ENCODE assay signal across 11 cellular contexts in the genomic region with DNA sequence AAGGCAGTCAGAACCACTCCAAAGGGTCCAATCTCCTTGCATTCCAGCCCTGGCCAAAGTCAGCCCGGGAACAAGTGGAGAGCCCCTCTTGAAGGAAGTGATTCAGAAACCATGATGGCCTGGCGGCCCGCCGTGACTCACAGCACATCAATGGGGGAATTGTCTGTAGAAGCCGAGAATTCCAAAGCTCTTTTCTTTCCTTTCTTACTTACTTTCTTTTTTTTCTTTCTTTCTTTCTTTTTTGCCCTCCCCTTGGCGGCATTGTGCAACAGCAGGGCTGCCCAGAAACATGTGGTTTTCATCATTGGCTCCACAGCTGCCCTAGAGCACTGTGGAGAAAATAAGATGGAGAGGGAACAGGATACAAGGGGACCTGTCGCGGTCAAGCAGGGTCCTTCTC.
DNase-seq lines count a peak whose midpoint lies in the region; TF ChIP-seq lines count a peak whose summit lies in the region.
"Had no signal": no experiment of that assay in that cellular context is flagged by ENCODE, and none has a peak within 500 bp of the region (broad histone marks: within the 10 kb centered on the region; RNA-seq: fewer than 3 reads in every experiment).

No MANE protein-coding gene starts in this region.

- no peaks in the 10 kb centered on the region for H3K9me3 ChIP-seq in neural progenitor cell (ENCODE audit: low read depth)
- H3K9me3 ChIP-seq: HAP-1 had no signal

- TF ChIP-seq CTCF in neural progenitor cell (IDR thresholded peaks at IDR 0.05), result no peak

- no peak overlapping the region for H3K27ac Mint-ChIP-seq in neural progenitor cell
- H3K27ac Mint-ChIP-seq: B cell; T-helper 1 cell treated with Interleukin-12 subunit alpha and Interleukin-12 subunit beta and Interleukin-4 antibody, amounts not matched to agents 30 μg/mL and 1 μg/mL, for 36 hours had no signal

- H3K27me3 ChIP-seq in ACC112 (ENCODE audit: insufficient read depth, low read length), result no peaks in the 10 kb centered on the region
- no peaks in the 10 kb centered on the region for H3K27me3 ChIP-seq in neural progenitor cell

- H3K4me3 ChIP-seq in ACC112 (ENCODE audit: low read depth, low read length) (peak overlapping the region; percentile 47; the same call in 1 of the 2 replicates), neural progenitor cell (no peak overlapping the region)
- H3K4me3 ChIP-seq: HAP-1 had no signal

- no peaks in the 10 kb centered on the region for H3F3A ChIP-seq in neural progenitor cell (ENCODE audit: low read depth)

- H3K36me3 ChIP-seq in ACC112 (ENCODE audit: insufficient read depth, low read length) (no peaks in the 10 kb centered on the region), neural progenitor cell (no peaks in the 10 kb centered on the region)
- H3K36me3 ChIP-seq: HAP-1 had no signal

- H3K79me2 ChIP-seq in ACC112 (ENCODE audit: control insufficient read depth, insufficient read depth, low read length, unreplicated experiment), result no peaks in the 10 kb centered on the region
- no peaks in the 10 kb centered on the region for H3K79me2 ChIP-seq in neural progenitor cell (ENCODE audit: low read depth)

- H3K4me1 ChIP-seq in ACC112 (ENCODE audit: control insufficient read depth, insufficient read depth, low read length, unreplicated experiment), result peaks cover 17% of the 10 kb centered on the region
- peaks cover 10% of the 10 kb centered on the region for H3K4me1 ChIP-seq in neural progenitor cell
- H3K4me1 ChIP-seq: HAP-1 had no signal

- DNase-seq in NCI-H226 (peak; percentile 65), fibroblast of peridontal ligament (ENCODE audit: extremely low read depth) (peak; percentile 91), neural progenitor cell (ENCODE audit: low spot score) (no peak), hippocampal formation (lab: John Stamatoyannopoulos, UW) (no peak), RKO (ENCODE audit: low spot score) (no peak), T-helper 1 cell (no peak), NCI-H2171 treated with DMSO at 0.1 percent for 48 hours (lab: John Stamatoyannopoulos, UW) (no peak)

- H3K36me3 Mint-ChIP-seq in neural progenitor cell, result peaks cover 1% of the 10 kb centered on the region

- H3K27ac ChIP-seq in ACC112 (ENCODE audit: low read depth, low read length), result peak overlapping the region; percentile 48; the same call in 1 of the 2 replicates
- H3K27ac ChIP-seq in neural progenitor cell, result no peak overlapping the region

- H2AFZ ChIP-seq in ACC112 (ENCODE audit: low read length, unreplicated experiment) (peak overlapping the region; percentile 68), neural progenitor cell (replicated peaks) (no peak overlapping the region)

- no peaks in the 10 kb centered on the region for H3K9me3 Mint-ChIP-seq in neural progenitor cell
- H3K9me3 Mint-ChIP-seq: T-helper 1 cell treated with Interleukin-12 subunit alpha and Interleukin-12 subunit beta and Interleukin-4 antibody, amounts not matched to agents 30 μg/mL and 1 μg/mL, for 36 hours had no signal

- H3K27me3 Mint-ChIP-seq in neural progenitor cell (ENCODE audit: insufficient read depth, low read depth), result peaks cover 4% of the 10 kb centered on the region

- H4K20me1 ChIP-seq in neural progenitor cell (ENCODE audit: low read depth), result no peaks in the 10 kb centered on the region

- no peak overlapping the region for H3K4me2 ChIP-seq in neural progenitor cell

- peak overlapping the region; percentile 52 for H3K4me3 Mint-ChIP-seq in neural progenitor cell
- H3K4me3 Mint-ChIP-seq: B cell; T-helper 1 cell treated with Interleukin-12 subunit alpha and Interleukin-12 subunit beta and Interleukin-4 antibody, amounts not matched to agents 30 μg/mL and 1 μg/mL, for 36 hours had no signal

- H3K4me1 Mint-ChIP-seq in neural progenitor cell, result peaks cover 6% of the 10 kb centered on the region
- H3K4me1 Mint-ChIP-seq: B cell had no signal

- no peak overlapping the region for H3K9ac ChIP-seq in neural progenitor cell

Comparison
In these comparisons a context has a peak if more than half of its experiments do, and no peak if none do; other contexts are left out.
1. DNase-seq: peak in NCI-H226 (single experiment) and fibroblast of peridontal ligament (single experiment); none in neural progenitor cell (single experiment), hippocampal formation (0 of 2), RKO (single experiment), T-helper 1 cell (0 of 5) and NCI-H2171 treated with DMSO at 0.1 percent for 48 hours (single experiment).